ENCODE assay signal across 10 cellular contexts in genomic region chr2:20596973-20597867, GRCh38. TPM values are rescaled to one million over a fixed set of nuclear protein-coding genes. Genes with fewer than 3 reads are reported as not detected.
DNase-seq lines count a peak whose midpoint lies in the region; ATAC-seq, FAIRE-seq and TF ChIP-seq lines count a peak whose summit lies in the region.
"Had no signal": no experiment of that assay in that cellular context is flagged by ENCODE, and none has a peak within 500 bp of the region (broad histone marks: within the 10 kb centered on the region; RNA-seq: fewer than 3 reads in every experiment).

No MANE protein-coding gene starts in this region.

- no peaks in the 10 kb centered on the region for H3K9me2 ChIP-seq in MM.1S (replicated peaks; ENCODE audit: insufficient read depth, low read length)

- TF ChIP-seq CTCF in MM.1S (IDR thresholded peaks at IDR 0.05; ENCODE audit: low read length) (no peak), chondrocyte (IDR thresholded peaks at IDR 0.05) (no peak), HepG2 (CRISPR knock-in tag; IDR thresholded peaks at IDR 0.05) (peak; percentile 22)

- POLR2A ChIA-PET in HepG2 (lab: Yijun Ruan, JAX) = interaction anchor here (0.6 to 36.8 kb wide), 29 partner anchors 9 to 372 kb away, joined by 3 to 1537 read pairs (median 7); partner anchors contain the start of genes HS1BP3, RHOB and SDC1

- H3K4me1 Mint-ChIP-seq in chondrocyte (ENCODE audit: low read depth) = peaks cover 59% of the 10 kb centered on the region
- peaks cover 58% of the 10 kb centered on the region for H3K4me1 Mint-ChIP-seq in stimulated activated memory B cell treated with anti-CD40 and anti-IgM and Interleukin-4, amounts not matched to agents 10 μg/mL and 1 μg/mL and 100 μg/mL, for 72 hours
- H3K4me1 Mint-ChIP-seq in activated T-cell treated with anti-CD3 and anti-CD28 coated beads, Interleukin-2, amount 50 U/mL, for 24 hours (ENCODE audit: low read depth) = peaks cover 10% of the 10 kb centered on the region

- BruUV-seq in HepG2 (replicated peaks; lab: Mats Ljungman, UMichigan) = TSS peak; percentile 82

- TF ChIP-seq EP300 in HepG2 (IDR thresholded peaks at IDR 0.05; ENCODE audit: low read depth in 2 of 2, low read length in 2 of 2) (peak; percentile 81 to 98; a peak in 3 of 4 replicates), HepG2 (CRISPR knock-in tag; IDR thresholded peaks at IDR 0.05; ENCODE audit: borderline replicate concordance) (peak; percentile 96)

- H3K9ac ChIP-seq in MM.1S (ENCODE audit: low read length) (no peak overlapping the region), HepG2 (ENCODE audit: insufficient read depth, low read depth, low read length) (peak overlapping the region; percentile 81)

- H4K20me1 ChIP-seq in MM.1S (ENCODE audit: insufficient read depth, low read length) = no peaks in the 10 kb centered on the region
- H4K20me1 ChIP-seq in HepG2 (ENCODE audit: insufficient read depth, low read length) = no peaks in the 10 kb centered on the region

- peak; percentile 91 for FAIRE-seq in HepG2 (lab: Jason Lieb, UNC)

- peak in 1 of 2 experiments; percentile 63; a peak in 2 of 4 replicates for TF ChIP-seq POLR2A in HepG2 (IDR thresholded peaks at IDR 0.05; ENCODE audit: insufficient read depth in 1 of 2, low read depth in 2 of 2, low read length in 2 of 2)

- DNase-seq in MM.1S (no peak), chondrocyte (ENCODE audit: low spot score) (peak; percentile 38), HepG2 (ENCODE audit: low spot score) (peak; percentile 100), NCI-H748 treated with DMSO at 0.1 percent for 48 hours (lab: John Stamatoyannopoulos, UW) (no peak)
- DNase-seq in activated T-cell treated with anti-CD3 and anti-CD28 coated beads, Interleukin-2, amount 50 U/mL, for 24 hours = no peak
- DNase-seq: activated CD4-positive, alpha-beta memory T cell treated with anti-CD3 and anti-CD28 coated beads, Interleukin-2, amount 10 ng/mL, durations not matched to agents 7 days and 5 days; NCI-H446 treated with DMSO at 0.1 percent for 48 hours had no signal

- H3K4me3 Mint-ChIP-seq in chondrocyte (ENCODE audit: unreplicated experiment) = no peak overlapping the region
- H3K4me3 Mint-ChIP-seq in stimulated activated memory B cell treated with anti-CD40 and anti-IgM and Interleukin-4, amounts not matched to agents 10 μg/mL and 1 μg/mL and 100 μg/mL, for 72 hours = no peak overlapping the region
- no peak overlapping the region for H3K4me3 Mint-ChIP-seq in activated T-cell treated with anti-CD3 and anti-CD28 coated beads, Interleukin-2, amount 50 U/mL, for 24 hours
- H3K4me3 Mint-ChIP-seq: activated CD4-positive, alpha-beta memory T cell treated with anti-CD3 and anti-CD28 coated beads, Interleukin-2, amount 10 ng/mL, durations not matched to agents 7 days and 5 days had no signal

- no peaks in the 10 kb centered on the region for H3K79me2 ChIP-seq in MM.1S (ENCODE audit: low read length)
- H3K79me2 ChIP-seq in HepG2 (ENCODE audit: insufficient read depth, low read length) = peaks cover 36% of the 10 kb centered on the region

- no peaks in the 10 kb centered on the region for H3K9me3 Mint-ChIP-seq in chondrocyte (ENCODE audit: low read depth)
- H3K9me3 Mint-ChIP-seq in stimulated activated memory B cell treated with anti-CD40 and anti-IgM and Interleukin-4, amounts not matched to agents 10 μg/mL and 1 μg/mL and 100 μg/mL, for 72 hours = peaks cover 3% of the 10 kb centered on the region
- H3K9me3 Mint-ChIP-seq in activated T-cell treated with anti-CD3 and anti-CD28 coated beads, Interleukin-2, amount 50 U/mL, for 24 hours = no peaks in the 10 kb centered on the region
- H3K9me3 Mint-ChIP-seq: activated CD4-positive, alpha-beta memory T cell treated with anti-CD3 and anti-CD28 coated beads, Interleukin-2, amount 10 ng/mL, durations not matched to agents 7 days and 5 days had no signal

- intact Hi-C loops in HepG2 (cut with micrococcal nuclease; ENCODE audit: unreplicated experiment) = loop anchor here (1.0 to 10.0 kb wide), 4 partner anchors 18 to 408 kb away; no protein-coding TSS in a partner anchor

- peak; percentile 71 for ATAC-seq in HepG2
- no peak for ATAC-seq in stimulated activated memory B cell treated with anti-CD40 and anti-IgM and Interleukin-4, amounts not matched to agents 10 μg/mL and 1 μg/mL and 100 μg/mL, for 72 hours
- no peak for ATAC-seq in GM19328 (IDR thresholded peaks at IDR 0.05; ENCODE audit: unreplicated experiment)
- no peak for ATAC-seq in HG03139 (IDR thresholded peaks at IDR 0.05; ENCODE audit: unreplicated experiment)

- H3K27me3 Mint-ChIP-seq in chondrocyte (ENCODE audit: low read depth) = no peaks in the 10 kb centered on the region
- H3K27me3 Mint-ChIP-seq in stimulated activated memory B cell treated with anti-CD40 and anti-IgM and Interleukin-4, amounts not matched to agents 10 μg/mL and 1 μg/mL and 100 μg/mL, for 72 hours = peaks cover 21% of the 10 kb centered on the region
- H3K27me3 Mint-ChIP-seq in activated T-cell treated with anti-CD3 and anti-CD28 coated beads, Interleukin-2, amount 50 U/mL, for 24 hours = no peaks in the 10 kb centered on the region

- in situ Hi-C loops in HepG2 (cut with HindIII; ENCODE audit: extremely low pct_ligation_motif_present, low pct_unique_long_range_greater_than_20kb) = no loop called here

- H3K36me3 ChIP-seq in MM.1S (replicated peaks; ENCODE audit: insufficient read depth, low read length) (no peaks in the 10 kb centered on the region), HepG2 (replicated peaks in 1 of 2; ENCODE audit: control insufficient read depth in 1 of 2, insufficient read depth in 2 of 2, low read length in 2 of 2) (no peaks in the 10 kb centered on the region)

- CTCF ChIA-PET in HepG2 (lab: Yijun Ruan, JAX; ENCODE audit: low intra/inter-chr PET ratio, low total read pairs) = interaction anchor here (1.0 kb wide), 1 partner anchor 158 kb away, joined by 3 read pairs; no protein-coding TSS in a partner anchor

- H2AFZ ChIP-seq in MM.1S (ENCODE audit: low read length) (no peak overlapping the region), HepG2 (ENCODE audit: low read length) (no peak overlapping the region)

- H3K36me3 Mint-ChIP-seq in chondrocyte (ENCODE audit: low read depth) = peaks cover 2% of the 10 kb centered on the region
- peaks cover 10% of the 10 kb centered on the region for H3K36me3 Mint-ChIP-seq in stimulated activated memory B cell treated with anti-CD40 and anti-IgM and Interleukin-4, amounts not matched to agents 10 μg/mL and 1 μg/mL and 100 μg/mL, for 72 hours
- H3K36me3 Mint-ChIP-seq in activated T-cell treated with anti-CD3 and anti-CD28 coated beads, Interleukin-2, amount 50 U/mL, for 24 hours (ENCODE audit: low read depth) = no peaks in the 10 kb centered on the region

- peak overlapping the region; percentile 99; the same call in 1 of the 2 replicates for H3K27ac ChIP-seq in MM.1S (ENCODE audit: low read length)
- H3K27ac ChIP-seq in HepG2 (ENCODE audit: extremely low read length, insufficient read depth, low read length) = peak overlapping the region; percentile 97

- H3K4me3 ChIP-seq in MM.1S (ENCODE audit: low read length) (no peak overlapping the region), HepG2 (replicated peaks in 1 of 3; ENCODE audit: insufficient read depth in 1 of 3, low read depth in 2 of 3, low read length in 3 of 3) (peak overlapping the region in 1 of 3 experiments; percentile 44; a peak in 2 of 6 replicates)

- H3K9me3 ChIP-seq in MM.1S (replicated peaks; ENCODE audit: insufficient read depth, low read length) (no peaks in the 10 kb centered on the region), HepG2 (ENCODE audit: low read length) (no peaks in the 10 kb centered on the region)

- TF ChIP-seq RAD21 in HepG2 (CRISPR knock-in tag; IDR thresholded peaks at IDR 0.05) = peak; percentile 76; the same call in 1 of the 2 replicates

- WGBS in HepG2 (ENCODE audit: low lambda C conversion rate) = 11% methylated on average over 9 of the region's 9 CpGs

- H3K27me3 ChIP-seq in MM.1S (replicated peaks; ENCODE audit: insufficient read depth, low read length) (no peaks in the 10 kb centered on the region), HepG2 (ENCODE audit: control insufficient read depth in 1 of 2, insufficient read depth in 2 of 2, low read length in 2 of 2) (no peaks in the 10 kb centered on the region; a peak in 1 of 5 replicates)

- H3F3A ChIP-seq in MM.1S (ENCODE audit: insufficient read depth, low read length) = peaks cover 25% of the 10 kb centered on the region

- H3K4me1 ChIP-seq in MM.1S (ENCODE audit: low read length) = peaks cover 37% of the 10 kb centered on the region
- peaks cover 89% of the 10 kb centered on the region for H3K4me1 ChIP-seq in HepG2 (ENCODE audit: insufficient read depth, low read length)

- H3K27ac Mint-ChIP-seq in chondrocyte (ENCODE audit: unreplicated experiment) = peak overlapping the region; percentile 87
- H3K27ac Mint-ChIP-seq in stimulated activated memory B cell treated with anti-CD40 and anti-IgM and Interleukin-4, amounts not matched to agents 10 μg/mL and 1 μg/mL and 100 μg/mL, for 72 hours = peak overlapping the region; percentile 88
- H3K27ac Mint-ChIP-seq in activated T-cell treated with anti-CD3 and anti-CD28 coated beads, Interleukin-2, amount 50 U/mL, for 24 hours = no peak overlapping the region
- H3K27ac Mint-ChIP-seq: activated CD4-positive, alpha-beta memory T cell treated with anti-CD3 and anti-CD28 coated beads, Interleukin-2, amount 10 ng/mL, durations not matched to agents 7 days and 5 days had no signal

- H3K4me2 ChIP-seq in MM.1S (ENCODE audit: low read depth, low read length) (no peak overlapping the region), HepG2 (ENCODE audit: low read depth, low read length) (peak overlapping the region; percentile 74)

RNA-seq across cellular contexts. Expression of gene HS1BP3, which starts 53.7 kb away (rescaled TPM):
- total RNA-seq in chondrocyte = 24.6 to 33.8 TPM (median 33.2 TPM) in 3 replicates
- 22.0 and 22.8 TPM in 2 replicates for total RNA-seq in HepG2 (2016; rRNA removed; fragmentation: Illumina TruSeq; extraction: Trizol)
- 4.7 and 4.9 TPM in 2 replicates for total RNA-seq in HepG2 (2016; cell fraction: cytosol; rRNA removed; fragmentation: Illumina TruSeq; extraction: Trizol; ENCODE audit: low read depth)
- total RNA-seq in HepG2 (2016; cell fraction: insoluble cytoplasmic fraction; rRNA removed; fragmentation: Illumina TruSeq; extraction: Trizol) = 18.5 and 23.5 TPM in 2 replicates
- 12.9 and 13.2 TPM in 2 replicates for total RNA-seq in HepG2 (2016; cell fraction: membrane; rRNA removed; fragmentation: Illumina TruSeq; extraction: Trizol)
- 16.8 and 19.0 TPM in 2 replicates for total RNA-seq in HepG2 (2016; cell fraction: nucleus; rRNA removed; fragmentation: Illumina TruSeq; extraction: Trizol)
- 15.2 and 17.3 TPM in 2 replicates for polyA plus RNA-seq in HepG2 (2011; rRNA removed)
- polyA plus RNA-seq in HepG2 (2011; cell fraction: cytosol; rRNA removed) = 9.2 and 11.9 TPM in 2 replicates
- 20.1 and 23.4 TPM in 2 replicates for polyA plus RNA-seq in HepG2 (2011; cell fraction: nucleus; rRNA removed)
- polyA plus RNA-seq in HepG2 (2012) = 13.4 and 14.5 TPM in 2 replicates
- 5.3 and 5.4 TPM in 2 replicates for polyA plus RNA-seq in HepG2 (2016; cell fraction: cytosol; fragmentation: Illumina TruSeq; extraction: Trizol; ENCODE audit: low read depth)
- 19.1 and 22.3 TPM in 2 replicates for polyA plus RNA-seq in HepG2 (2016; cell fraction: insoluble cytoplasmic fraction; fragmentation: Illumina TruSeq; extraction: Trizol; ENCODE audit: low read depth)
- 8.7 and 10.7 TPM in 2 replicates for polyA plus RNA-seq in HepG2 (2016; cell fraction: membrane; fragmentation: Illumina TruSeq; extraction: Trizol; ENCODE audit: low read depth)
- polyA plus RNA-seq in HepG2 (2016; cell fraction: nucleus; fragmentation: Illumina TruSeq; extraction: Trizol; ENCODE audit: insufficient read depth, low read depth) = 19.4 and 22.9 TPM in 2 replicates
- 14.3 and 29.5 TPM in 2 replicates for polyA minus RNA-seq in HepG2 (2011; rRNA and poly(A)+ RNA removed; ENCODE audit: low replicate concordance)
- 11.9 and 13.8 TPM in 2 replicates for polyA minus RNA-seq in HepG2 (2011; cell fraction: cytosol; rRNA and poly(A)+ RNA removed)
- 28.6 and 28.8 TPM in 2 replicates for polyA minus RNA-seq in HepG2 (2011; cell fraction: nucleus; rRNA and poly(A)+ RNA removed)

Comparison
In these comparisons a context has a peak if more than half of its experiments do, and no peak if none do; other contexts are left out.
1. DNase-seq: peak in chondrocyte (single experiment) and HepG2 (single experiment); none in MM.1S (single experiment), NCI-H748 treated with DMSO at 0.1 percent for 48 hours (single experiment) and activated T-cell treated with anti-CD3 and anti-CD28 coated beads, Interleukin-2, amount 50 U/mL, for 24 hours (single experiment).